Comparison of ENCODE assay signal across 19 cellular contexts in genomic region chr12:91264178-91264577, GRCh38.
"Had no signal": no experiment of that assay in that cellular context is flagged by ENCODE, and none has a peak within 500 bp of the region (broad histone marks: within the 10 kb centered on the region; RNA-seq: fewer than 3 reads in every experiment).

No MANE protein-coding gene starts in this region.

- ATAC-seq: left ventricle myocardium superior; lower lobe of right lung; natural killer cell; pancreas; sciatic nerve; stimulated activated naive CD8-positive, alpha-beta T cell treated with anti-CD3 and anti-CD28 coated beads, Interleukin-15, amount 100 ng/mL, for 72 hours; upper lobe of right lung had no signal

- DNase-seq: dermis blood vessel endothelial cell; effector memory CD4-positive, alpha-beta T cell; foreskin melanocyte; hypothalamus; immature natural killer cell; left ventricle myocardium superior; lower lobe of right lung; natural killer cell; pancreas; stimulated activated CD4-positive, alpha-beta T cell treated with anti-CD3 and anti-CD28 coated beads, Interleukin-12 subunit alpha, Interleukin-12 subunit beta, amount 100 ng/mL, for 4 hours; stimulated activated CD4-positive, alpha-beta T cell treated with anti-CD3 and anti-CD28 coated beads, Interleukin-1b, Interleukin-23, amount 100 ng/mL, for 48 hours; stimulated activated CD4-positive, alpha-beta T cell treated with anti-CD3 and anti-CD28 coated beads, Interleukin-4, amount 100 ng/mL, for 1 hour; stimulated activated CD8-positive, alpha-beta memory T cell treated with anti-CD3 and anti-CD28 coated beads, Interleukin-4, amount 100 ng/mL, for 48 hours; stimulated activated naive CD4-positive, alpha-beta T cell; stimulated activated naive CD8-positive, alpha-beta T cell treated with anti-CD3 and anti-CD28 coated beads, Interleukin-15, amount 100 ng/mL, for 72 hours; transverse colon; upper lobe of right lung; uterus had no signal
